ENCODE assay signal across 10 cellular contexts in genomic region chr17:55458977-55459376, GRCh38. TPM values are rescaled to one million over a fixed set of nuclear protein-coding genes. Genes with fewer than 3 reads are reported as not detected.
DNase-seq lines count a peak whose midpoint lies in the region; ATAC-seq and TF ChIP-seq lines count a peak whose summit lies in the region.
"Had no signal": no experiment of that assay in that cellular context is flagged by ENCODE, and none has a peak within 500 bp of the region (broad histone marks: within the 10 kb centered on the region; RNA-seq: fewer than 3 reads in every experiment).

No MANE protein-coding gene starts in this region.

- no peaks in the 10 kb centered on the region for H3K9me3 ChIP-seq in BE2C
- H3K9me3 ChIP-seq in tibial artery: no peaks in the 10 kb centered on the region
- H3K9me3 ChIP-seq: esophagus squamous epithelium had no signal

- ATAC-seq in HG02610 (IDR thresholded peaks at IDR 0.05; ENCODE audit: unreplicated experiment): peak; percentile 89

- H3K27me3 ChIP-seq in BE2C: no peaks in the 10 kb centered on the region
- peaks cover 0 to 2% of the 10 kb centered on the region in 2 donors for H3K27me3 ChIP-seq in tibial artery
- H3K27me3 ChIP-seq: esophagus squamous epithelium had no signal

- intact Hi-C loops in tibial artery (cut with DNase I; ENCODE audit: low total_unique reads): no loop called here

- H3K36me3 ChIP-seq in BE2C (no peaks in the 10 kb centered on the region), tibial artery (no peaks in the 10 kb centered on the region)
- H3K36me3 ChIP-seq: esophagus squamous epithelium had no signal

- DNase-seq in AG10803 (ENCODE audit: low read depth) (peak; percentile 56), iris pigment epithelial cell (ENCODE audit: low read depth) (peak; percentile 77), DMS153 treated with DMSO at 0.1 percent for 48 hours (lab: John Stamatoyannopoulos, UW; ENCODE audit: unreplicated experiment) (no peak), BE2C (no peak), tibial artery (no peak), NCI-H2227 treated with DMSO at 0.1 percent for 48 hours (lab: John Stamatoyannopoulos, UW) (no peak)
- DNase-seq in activated CD4-positive, alpha-beta T cell treated with anti-CD3 and anti-CD28 coated beads, Interleukin-2, amount 50 U/mL, for 4 hours: peak; percentile 1
- DNase-seq: esophagus squamous epithelium had no signal

- no peak for TF ChIP-seq CTCF in AG10803 (conservative IDR thresholded peaks at IDR 0.05; ENCODE audit: low read length)
- no peak for TF ChIP-seq CTCF in BE2C (IDR thresholded peaks at IDR 0.05; ENCODE audit: low read depth, low read length)
- TF ChIP-seq CTCF in tibial artery (IDR thresholded peaks at IDR 0.05): no peak

- no peaks in the 10 kb centered on the region for H3K4me1 ChIP-seq in BE2C
- no peaks in the 10 kb centered on the region for H3K4me1 ChIP-seq in tibial artery

- no peak overlapping the region for H3K27ac ChIP-seq in tibial artery
- H3K27ac ChIP-seq: esophagus squamous epithelium, HL-60 had no signal

- H3K4me3 ChIP-seq in AG10803 (ENCODE audit: low read length): no peak overlapping the region
- H3K4me3 ChIP-seq in BE2C (ENCODE audit: low read depth, low read length): no peak overlapping the region
- no peak overlapping the region for H3K4me3 ChIP-seq in tibial artery
- H3K4me3 ChIP-seq: esophagus squamous epithelium had no signal

RNA-seq across cellular contexts. Expression of gene MMD, which starts 37.3 kb away (rescaled TPM):
- polyA plus RNA-seq in BE2C (2012; ENCODE audit: insufficient read depth, insufficient read length, low read depth): 27.3 TPM

RNA-seq across cellular contexts. Expression of gene SMIM36, which starts 52.3 kb away (rescaled TPM):
- not detected for polyA plus RNA-seq in BE2C (2012; ENCODE audit: insufficient read depth, insufficient read length, low read depth)

Comparison
In these comparisons a context has a peak if more than half of its experiments do, and no peak if none do; other contexts are left out.
1. DNase-seq: peak in AG10803 (single experiment), activated CD4-positive, alpha-beta T cell treated with anti-CD3 and anti-CD28 coated beads, Interleukin-2, amount 50 U/mL, for 4 hours (2 of 2) and iris pigment epithelial cell (single experiment); none in DMS153 treated with DMSO at 0.1 percent for 48 hours (single experiment), BE2C (single experiment), tibial artery (0 of 2) and NCI-H2227 treated with DMSO at 0.1 percent for 48 hours (single experiment).